8 cellular contexts compared by ENCODE assay signal in the genomic region with DNA sequence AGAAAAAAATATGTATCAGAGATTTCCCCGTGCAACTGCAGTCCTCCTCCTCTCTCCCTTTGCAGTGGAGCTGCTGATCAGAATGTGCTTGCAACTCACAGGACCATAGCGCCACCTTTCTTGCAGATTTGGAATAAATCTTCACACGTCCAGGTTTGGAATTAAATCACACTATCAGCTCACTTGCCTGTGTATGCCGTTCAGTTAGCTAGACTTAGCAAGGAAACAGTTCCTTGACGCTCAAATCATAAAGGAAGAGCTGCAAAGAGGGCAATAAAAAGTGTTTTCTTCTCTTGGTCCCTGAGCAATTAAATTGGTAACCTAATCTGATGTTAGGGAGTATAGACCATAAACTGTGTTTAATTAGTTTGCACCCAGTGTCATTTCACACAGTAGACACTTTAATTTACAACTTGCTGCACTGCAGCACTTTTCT.
DNase-seq lines count a peak whose midpoint lies in the region; ATAC-seq, FAIRE-seq and TF ChIP-seq lines count a peak whose summit lies in the region.

No MANE protein-coding gene starts in this region.

- intact Hi-C loops in heart right ventricle (cut with DNase I) (loop anchor here in 6 of 10 donors (5.0 to 10.0 kb wide), 4 partner anchors 228 to 952 kb away; no protein-coding TSS in a partner anchor), posterior cingulate gyrus (cut with DNase I) (loop anchor here (5.0 kb wide), 1 partner anchor 795 kb away; no protein-coding TSS in a partner anchor)

- POLR2A ChIA-PET in A549 (lab: Yijun Ruan, JAX): interaction anchor here (0.8 kb wide), 1 partner anchor 339 kb away, joined by 3 read pairs; no protein-coding TSS in a partner anchor

- H3K36me3 Mint-ChIP-seq in activated naive CD8-positive, alpha-beta T cell treated with anti-CD3 and anti-CD28 coated beads, Interleukin-2, amount 50 U/mL, for 24 hours (ENCODE audit: low read depth): no peaks in the 10 kb centered on the region

- H3K27ac ChIP-seq in A549 (peak overlapping the region; percentile 6 to 80), heart right ventricle (no peak overlapping the region)

- H3K27ac Mint-ChIP-seq in activated naive CD8-positive, alpha-beta T cell treated with anti-CD3 and anti-CD28 coated beads, Interleukin-2, amount 50 U/mL, for 24 hours: no peak overlapping the region

- no peak overlapping the region for H3K4me3 ChIP-seq in A549
- peak overlapping the region in 2 of 10 donors; percentile 16 to 27 for H3K4me3 ChIP-seq in heart right ventricle

- H3K27me3 ChIP-seq in heart right ventricle: no peaks in the 10 kb centered on the region

- TF ChIP-seq POLR2A in A549 (IDR thresholded peaks at IDR 0.05; ENCODE audit: low read length): no peak

- H3K4me2 ChIP-seq in A549: peak overlapping the region; percentile 61

- no peak for TF ChIP-seq EP300 in A549 (IDR thresholded peaks at IDR 0.05)

- peaks cover 0 to 5% (median 0%) of the 10 kb centered on the region in 9 donors for H3K36me3 ChIP-seq in heart right ventricle

- H3K4me3 Mint-ChIP-seq in activated naive CD8-positive, alpha-beta T cell treated with anti-CD3 and anti-CD28 coated beads, Interleukin-2, amount 50 U/mL, for 24 hours: no peak overlapping the region

- WGBS in A549 (ENCODE audit: missing lambda C conversion rate): 0% methylated on average over 5 of the region's 5 CpGs
- WGBS in heart right ventricle, 2 donors: 2 to 3% methylated on average over 5 of the region's 5 CpGs

- no peaks in the 10 kb centered on the region for H3K4me1 Mint-ChIP-seq in activated naive CD8-positive, alpha-beta T cell treated with anti-CD3 and anti-CD28 coated beads, Interleukin-2, amount 50 U/mL, for 24 hours

- H3K9me3 ChIP-seq in A549: no peaks in the 10 kb centered on the region
- H3K9me3 ChIP-seq in heart right ventricle: no peaks in the 10 kb centered on the region

- FAIRE-seq in A549 (lab: Jason Lieb, UNC): peak; percentile 86

- CTCF ChIA-PET in A549 (lab: Yijun Ruan, JAX): interaction anchor here (0.6 to 2.2 kb wide), 43 partner anchors 9 to 958 kb away, joined by 3 to 23 read pairs (median 4); partner anchors contain the start of gene PON3

- DNase-seq in A549 (ENCODE audit: low read depth in 1 of 2, low spot score in 1 of 2) (peak; percentile 57 to 89), GM10266 (ENCODE audit: extremely low spot score) (peak; percentile 32), NCI-H345 (lab: John Stamatoyannopoulos, UW) (peak; percentile 80), heart right ventricle (peak in 1 of 2 donors; percentile 50), posterior cingulate gyrus (peak in 7 of 10 donors; percentile 17 to 90 (median 57))
- peak; percentile 4 for DNase-seq in activated naive CD8-positive, alpha-beta T cell treated with anti-CD3 and anti-CD28 coated beads, Interleukin-2, amount 50 U/mL, for 24 hours

- H3K4me1 ChIP-seq in A549 (peaks cover 32% of the 10 kb centered on the region), heart right ventricle (no peaks in the 10 kb centered on the region)

- H3K9me3 Mint-ChIP-seq in activated naive CD8-positive, alpha-beta T cell treated with anti-CD3 and anti-CD28 coated beads, Interleukin-2, amount 50 U/mL, for 24 hours: no peaks in the 10 kb centered on the region

- ATAC-seq in A549 (peak; percentile 92 to 97), HG03432 (IDR thresholded peaks at IDR 0.05; ENCODE audit: unreplicated experiment) (peak; percentile 86), heart right ventricle (peak; percentile 57 to 84 (median 71)), GM21825 (IDR thresholded peaks at IDR 0.05; ENCODE audit: unreplicated experiment) (no peak)
- ATAC-seq in activated naive CD8-positive, alpha-beta T cell treated with anti-CD3 and anti-CD28 coated beads, Interleukin-2, amount 50 U/mL, for 24 hours: no peak

- TF ChIP-seq CTCF in A549 (IDR thresholded peaks at IDR 0.05) (peak; percentile 88), GM10266 (IDR thresholded peaks at IDR 0.05; ENCODE audit: control insufficient read depth, insufficient read depth, low read depth, missing control alignments) (peak; percentile 64), heart right ventricle (IDR thresholded peaks at IDR 0.05) (peak; percentile 40 to 75 (median 68))

- TF ChIP-seq RAD21 in A549 (conservative IDR thresholded peaks at IDR 0.05 in 1 of 2, IDR thresholded peaks at IDR 0.05 in 1 of 2): peak; percentile 92 to 94

- H3K27me3 Mint-ChIP-seq in activated naive CD8-positive, alpha-beta T cell treated with anti-CD3 and anti-CD28 coated beads, Interleukin-2, amount 50 U/mL, for 24 hours: peaks cover 2% of the 10 kb centered on the region

TF ChIP-seq in A549, 52 proteins besides CTCF, POLR2A, EP300 and RAD21:
- no peak for TF ChIP-seq BCL3 (IDR thresholded peaks at IDR 0.05)
- peak; percentile 52; the same call in 1 of the 2 replicates for TF ChIP-seq MAX (IDR thresholded peaks at IDR 0.05)
- TF ChIP-seq SMC3 (IDR thresholded peaks at IDR 0.05): peak; percentile 87

Comparison
In these comparisons a context has a peak if more than half of its experiments do, and no peak if none do; other contexts are left out.
1. ATAC-seq: peak in A549 (2 of 2), HG03432 (single experiment) and heart right ventricle (8 of 8); none in activated naive CD8-positive, alpha-beta T cell treated with anti-CD3 and anti-CD28 coated beads, Interleukin-2, amount 50 U/mL, for 24 hours (single experiment) and GM21825 (single experiment).
2. H3K27ac ChIP-seq: peak in A549 (2 of 2); none in heart right ventricle (0 of 10).
3. Peak in every context shown above with its lines, with median percentiles within 50 percentile points of each other: CTCF ChIP-seq.